In the genomic region with DNA sequence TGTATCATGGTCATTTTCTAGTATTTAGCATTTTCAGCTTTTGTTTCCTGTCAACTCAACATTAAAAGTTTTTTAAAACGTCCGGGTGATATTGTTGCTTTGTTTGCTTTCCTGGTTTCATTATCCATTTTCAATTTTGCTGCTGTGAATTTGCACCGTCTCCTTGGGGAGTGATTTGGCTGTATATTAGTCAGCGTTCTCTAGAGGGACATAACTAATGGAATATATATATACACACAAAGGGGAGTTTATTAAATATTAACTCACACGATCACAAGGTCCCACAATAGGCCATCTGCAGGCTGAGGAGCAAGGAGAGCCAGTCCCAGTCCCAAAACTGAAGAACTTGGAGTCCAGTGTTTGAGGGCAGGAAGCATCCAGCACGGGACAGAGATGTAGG, we compare ENCODE assay signal across 8 cellular contexts. TPM values are rescaled to one million over a fixed set of nuclear protein-coding genes. Genes with fewer than 3 reads are reported as not detected.
"Had no signal": no experiment of that assay in that cellular context is flagged by ENCODE, and none has a peak within 500 bp of the region (broad histone marks: within the 10 kb centered on the region; RNA-seq: fewer than 3 reads in every experiment).

No MANE protein-coding gene starts in this region.

RNA-seq across cellular contexts. Expression of a gene that starts 5.6 kb away (rescaled TPM):
- total RNA-seq: activated CD4-positive, alpha-beta memory T cell treated with anti-CD3 and anti-CD28 coated beads, Interleukin-2, amount 10 ng/mL, durations not matched to agents 7 days and 5 days; activated CD4-positive, alpha-beta T cell treated with anti-CD3 and anti-CD28 coated beads, Interleukin-2, amount 10 ng/mL, durations not matched to agents 7 days and 5 days; activated naive CD8-positive, alpha-beta T cell treated with anti-CD3 and anti-CD28 coated beads for 36 hours; activated T-cell treated with anti-CD3 and anti-CD28 coated beads, Interleukin-2, amount 50 U/mL, for 4 hours; cardiac muscle cell; cerebellum; epithelial cell of proximal tubule; SJCRH30 had no signal
- polyA plus RNA-seq: cardiac muscle cell had no signal
